ENCODE assay signal across 20 cellular contexts in genomic region chr6:156016186-156016976, GRCh38.
DNase-seq lines count a peak whose midpoint lies in the region; ATAC-seq, FAIRE-seq and TF ChIP-seq lines count a peak whose summit lies in the region.
"Had no signal": no experiment of that assay in that cellular context is flagged by ENCODE, and none has a peak within 500 bp of the region (broad histone marks: within the 10 kb centered on the region; RNA-seq: fewer than 3 reads in every experiment).

No MANE protein-coding gene starts in this region.

- H3K27me3 Mint-ChIP-seq in astrocyte (ENCODE audit: low read depth, unreplicated experiment), result no peaks in the 10 kb centered on the region

- peak overlapping the region; percentile 70 for H3K27ac Mint-ChIP-seq in astrocyte (ENCODE audit: unreplicated experiment)
- H3K27ac Mint-ChIP-seq: CD4-positive, CD25-positive, alpha-beta regulatory T cell had no signal

- H3K9ac ChIP-seq in astrocyte (ENCODE audit: low read length), result no peak overlapping the region

- H4K20me1 ChIP-seq in astrocyte (ENCODE audit: insufficient read depth, low read length), result no peaks in the 10 kb centered on the region

- H3K4me1 ChIP-seq in astrocyte (ENCODE audit: insufficient read depth, low read length) (peaks cover 2% of the 10 kb centered on the region), foreskin keratinocyte (no peaks in the 10 kb centered on the region)
- H3K4me1 ChIP-seq: Peyer's patch had no signal

- no peaks in the 10 kb centered on the region for H3K79me2 ChIP-seq in astrocyte (ENCODE audit: insufficient read depth, low read length)

- H3K4me3 Mint-ChIP-seq in astrocyte (ENCODE audit: unreplicated experiment), result no peak overlapping the region
- H3K4me3 Mint-ChIP-seq: CD4-positive, CD25-positive, alpha-beta regulatory T cell had no signal

- H3K27ac ChIP-seq in astrocyte (ENCODE audit: low read depth, low read length) (no peak overlapping the region), foreskin keratinocyte (no peak overlapping the region)
- H3K27ac ChIP-seq: Peyer's patch had no signal

- no peaks in the 10 kb centered on the region for H3K36me3 ChIP-seq in astrocyte (ENCODE audit: insufficient read depth, low read length)
- H3K36me3 ChIP-seq: Peyer's patch had no signal

- DNase-seq in A172 (ENCODE audit: low spot score) (peak; percentile 51), HEK293T (ENCODE audit: extremely low spot score) (no peak), astrocyte (ENCODE audit: low read depth) (no peak), kidney tubule cell (ENCODE audit: low spot score) (peak; percentile 79), mesenteric fat pad (ENCODE audit: low spot score) (no peak), foreskin keratinocyte (no peak)
- DNase-seq: CD4-positive, CD25-positive, alpha-beta regulatory T cell; DMS79; H7; KBM-7; NCI-H1092 treated with DMSO at 0.1 percent for 48 hours; NCI-H1436 treated with DMSO at 0.1 percent for 48 hours; NCI-H1930; NCI-H345; NCI-H524; NCI-H774; Peyer's patch had no signal

- CTCF ChIA-PET in HEK293T (lab: Yijun Ruan, JAX), result no interaction called here

- H3K36me3 Mint-ChIP-seq in astrocyte (ENCODE audit: low read depth, unreplicated experiment), result no peaks in the 10 kb centered on the region
- H3K36me3 Mint-ChIP-seq: CD4-positive, CD25-positive, alpha-beta regulatory T cell had no signal

- H3K4me1 Mint-ChIP-seq in astrocyte (ENCODE audit: low read depth, unreplicated experiment), result peaks cover 51% of the 10 kb centered on the region

- H3K27me3 ChIP-seq in astrocyte (ENCODE audit: insufficient read depth, low read length) (no peaks in the 10 kb centered on the region), foreskin keratinocyte (no peaks in the 10 kb centered on the region)
- H3K27me3 ChIP-seq: Peyer's patch had no signal

- TF ChIP-seq CTCF in astrocyte (IDR thresholded peaks at IDR 0.05; ENCODE audit: insufficient read depth, low read depth, low read length) (no peak), foreskin keratinocyte (conservative IDR thresholded peaks at IDR 0.05) (no peak)

- POLR2A ChIA-PET in HEK293T (lab: Yijun Ruan, JAX), result no interaction called here

- ATAC-seq in GM18502 (IDR thresholded peaks at IDR 0.05; ENCODE audit: poor library complexity, unreplicated experiment) (no peak), foreskin keratinocyte (no peak), HG02759 (IDR thresholded peaks at IDR 0.05; ENCODE audit: unreplicated experiment) (no peak)
- ATAC-seq: SK-N-SH treated with all-trans-retinoic acid at 6 μM for 48 hours had no signal

- no peak overlapping the region for H3K4me2 ChIP-seq in astrocyte (ENCODE audit: low read length)

- no peak overlapping the region for H2AFZ ChIP-seq in astrocyte (ENCODE audit: low read depth, low read length)

- H3K9me3 ChIP-seq in astrocyte (ENCODE audit: insufficient read depth, low read depth, low read length), result peaks cover 4% of the 10 kb centered on the region
- H3K9me3 ChIP-seq: Peyer's patch had no signal

- no peak for FAIRE-seq in astrocyte (lab: Jason Lieb, UNC)

- no peak overlapping the region for H3K4me3 ChIP-seq in astrocyte (ENCODE audit: insufficient read depth, low read depth, low read length)
- H3K4me3 ChIP-seq: Peyer's patch had no signal

- no peaks in the 10 kb centered on the region for H3K9me3 Mint-ChIP-seq in astrocyte (ENCODE audit: unreplicated experiment)

TF ChIP-seq in HEK293T, 16 proteins besides CTCF, POLR2A, EP300 and RAD21:
- TF ChIP-seq L3MBTL2 (conservative IDR thresholded peaks at IDR 0.05), result no peak
- TF ChIP-seq PKNOX1 (IDR thresholded peaks at IDR 0.05), result peak; percentile 60

Comparison
In these comparisons a context has a peak if more than half of its experiments do, and no peak if none do; other contexts are left out.
1. DNase-seq: peak in A172 (single experiment) and kidney tubule cell (single experiment); none in HEK293T (single experiment), astrocyte (single experiment), mesenteric fat pad (single experiment) and foreskin keratinocyte (0 of 2).